1 cellular context compared by ENCODE assay signal in genomic region chr13:98794498-98794897, GRCh38.
TF ChIP-seq lines count a peak whose summit lies in the region.

No MANE protein-coding gene starts in this region.

TF ChIP-seq in GM23338, 12 proteins besides CTCF, POLR2A, EP300 and RAD21 (continued from another document):
- TF ChIP-seq ETS1 (IDR thresholded peaks at IDR 0.05) (no peak), REST (IDR thresholded peaks at IDR 0.05; ENCODE audit: unreplicated experiment) (no peak)
TF ChIP-seq in GM23338: peak in this region for 0.
